ENCODE assay signal across 8 cellular contexts in genomic region chr17:77247609-77248008, GRCh38.
A peak's percentile ranks its signal among the peaks of the same experiment; 100 is the strongest.
DNase-seq lines count a peak whose midpoint lies in the region; ATAC-seq and TF ChIP-seq lines count a peak whose summit lies in the region.

No MANE protein-coding gene starts in this region.

- no peaks in the 10 kb centered on the region for H3K9me3 Mint-ChIP-seq in activated B cell treated with CpG ODN at 0.5 μM for 24 hours

- TF ChIP-seq POLR2A in stomach (IDR thresholded peaks at IDR 0.05) = no peak

- CTCF ChIA-PET in activated B cell treated with CpG ODN at 0.5 μM for 24 hours (lab: Charles Lee) = interaction anchor here (0.9 to 1.8 kb wide), 5 partner anchors 151 to 183 kb away, joined by 3 to 12 read pairs (median 3); no protein-coding TSS in a partner anchor

- no peak for TF ChIP-seq EP300 in stomach (IDR thresholded peaks at IDR 0.05)

- H3K4me3 ChIP-seq in cardiac muscle cell (peak overlapping the region; percentile 38), iPS-15b (ENCODE audit: low read depth, low read length) (peak overlapping the region; percentile 69), stomach (peak overlapping the region in 3 of 4 donors; percentile 55 to 64 (median 60))

- H3K27ac ChIP-seq in cardiac muscle cell (no peak overlapping the region), stomach (no peak overlapping the region)

- H3K9me3 ChIP-seq in cardiac muscle cell (ENCODE audit: low read depth) = no peaks in the 10 kb centered on the region
- no peaks in the 10 kb centered on the region for H3K9me3 ChIP-seq in iPS-15b (ENCODE audit: control insufficient read depth, insufficient read depth, low read length)
- H3K9me3 ChIP-seq in stomach = no peaks in the 10 kb centered on the region

- ATAC-seq in left cardiac atrium = no peak
- no peak for ATAC-seq in activated B cell treated with CpG ODN at 0.5 μM for 24 hours (ENCODE audit: low read depth)
- ATAC-seq in HG03469 (IDR thresholded peaks at IDR 0.05; ENCODE audit: unreplicated experiment) = no peak

- TF ChIP-seq CTCF in cardiac muscle cell (IDR thresholded peaks at IDR 0.05; ENCODE audit: low read depth, low read length) (no peak), activated B cell treated with CpG ODN at 0.5 μM for 24 hours (IDR thresholded peaks at IDR 0.05) (no peak), stomach (IDR thresholded peaks at IDR 0.05) (no peak)

- no peaks in the 10 kb centered on the region for H3K36me3 Mint-ChIP-seq in activated B cell treated with CpG ODN at 0.5 μM for 24 hours (ENCODE audit: low read depth)

- DNase-seq in cardiac muscle cell (ENCODE audit: low read depth in 1 of 2, low spot score in 1 of 2) (no peak), left cardiac atrium (no peak), activated B cell treated with CpG ODN at 0.5 μM for 24 hours (no peak), stomach (no peak), NCI-H146 treated with DMSO at 0.1 percent for 48 hours (lab: John Stamatoyannopoulos, UW; ENCODE audit: unreplicated experiment) (no peak), glomerular visceral epithelial cell (ENCODE audit: extremely low spot score) (no peak)

- peak overlapping the region; percentile 37 for H3K9ac ChIP-seq in iPS-15b (ENCODE audit: low read depth, low read length)

- no peak overlapping the region for H3K27ac Mint-ChIP-seq in activated B cell treated with CpG ODN at 0.5 μM for 24 hours

- H3K4me1 ChIP-seq in cardiac muscle cell (ENCODE audit: low read depth) = no peaks in the 10 kb centered on the region
- H3K4me1 ChIP-seq in iPS-15b (ENCODE audit: control insufficient read depth, insufficient read depth, low read length) = no peaks in the 10 kb centered on the region
- peaks cover 8 to 15% (median 13%) of the 10 kb centered on the region in 4 donors for H3K4me1 ChIP-seq in stomach

- H3K27me3 ChIP-seq in cardiac muscle cell (peaks cover 2% of the 10 kb centered on the region), iPS-15b (ENCODE audit: control insufficient read depth, insufficient read depth, low read length) (peaks cover 16% of the 10 kb centered on the region), stomach (peaks cover 0 to 16% (median 0%) of the 10 kb centered on the region in 3 donors)

- peaks cover 14% of the 10 kb centered on the region for H3K4me1 Mint-ChIP-seq in activated B cell treated with CpG ODN at 0.5 μM for 24 hours

- H3K27me3 Mint-ChIP-seq in activated B cell treated with CpG ODN at 0.5 μM for 24 hours = peaks cover 28% of the 10 kb centered on the region

- intact Hi-C loops in left cardiac atrium (cut with DNase I) = loop anchor here (1.0 to 5.0 kb wide), 3 partner anchors 35 to 161 kb away; no protein-coding TSS in a partner anchor
- intact Hi-C loops in activated B cell treated with CpG ODN at 0.5 μM for 24 hours (cut with micrococcal nuclease) = loop anchor here (1.0 to 2.0 kb wide), 6 partner anchors 35 to 379 kb away; partner anchors contain the start of genes MGAT5B and SEC14L1
- intact Hi-C loops in stomach (cut with DNase I; ENCODE audit: low total_unique reads) = loop anchor here (5.0 kb wide), 1 partner anchor 165 kb away; no protein-coding TSS in a partner anchor

- POLR2A ChIA-PET in activated B cell treated with CpG ODN at 0.5 μM for 24 hours (lab: Charles Lee) = interaction anchor here (1.0 to 1.1 kb wide), 2 partner anchors 159 to 160 kb away, joined by 3 read pairs; no protein-coding TSS in a partner anchor

- peak overlapping the region; percentile 55 for H3K4me3 Mint-ChIP-seq in activated B cell treated with CpG ODN at 0.5 μM for 24 hours

- H3K36me3 ChIP-seq in cardiac muscle cell (no peaks in the 10 kb centered on the region), iPS-15b (ENCODE audit: control insufficient read depth, insufficient read depth, low read length) (no peaks in the 10 kb centered on the region), stomach (no peaks in the 10 kb centered on the region)

- WGBS in stomach, 5 donors = 41 to 49% (median 47%) methylated on average over 8 of the region's 8 CpGs; no CpG with 5 or more reads in 1 of the 5 donors
